8 cellular contexts compared by ENCODE assay signal in genomic region chr14:21868442-21869046, GRCh38.
A peak's percentile ranks its signal among the peaks of the same experiment; 100 is the strongest.
DNase-seq lines count a peak whose midpoint lies in the region; ATAC-seq lines count a peak whose summit lies in the region.

No MANE protein-coding gene starts in this region.

- H3K9me3 ChIP-seq in iPS DF 6.9 (ENCODE audit: control insufficient read depth, insufficient read depth, low read length) = no peaks in the 10 kb centered on the region

- H3K4me3 Mint-ChIP-seq in activated naive CD8-positive, alpha-beta T cell treated with anti-CD3 and anti-CD28 coated beads for 36 hours = peak overlapping the region; percentile 72

- peak; percentile 12 for DNase-seq in AG20443 (ENCODE audit: low spot score)
- peak; percentile 34 for DNase-seq in HuH-7 (ENCODE audit: low spot score)
- DNase-seq in T follicular helper cell (ENCODE audit: low read depth) = peak; percentile 67
- DNase-seq in activated naive CD8-positive, alpha-beta T cell treated with anti-CD3 and anti-CD28 coated beads for 36 hours = peak; percentile 75
- DNase-seq in iPS DF 6.9 (ENCODE audit: low read depth, low spot score) = peak; percentile 66
- DNase-seq in stimulated activated CD4-positive, alpha-beta T cell treated with anti-CD3 and anti-CD28 coated beads, Interleukin-1b, Interleukin-23, amount 100 ng/mL, for 1 hour (ENCODE audit: low read depth in 2 of 2) = peak; percentile 41 to 61

- no peaks in the 10 kb centered on the region for H3K27me3 Mint-ChIP-seq in activated naive CD8-positive, alpha-beta T cell treated with anti-CD3 and anti-CD28 coated beads for 36 hours

- no peak overlapping the region for H3K27ac ChIP-seq in iPS DF 6.9 (ENCODE audit: low read length)

- H3K36me3 ChIP-seq in iPS DF 6.9 (ENCODE audit: control insufficient read depth, insufficient read depth, low read length) = no peaks in the 10 kb centered on the region

- no peaks in the 10 kb centered on the region for H3K4me1 ChIP-seq in iPS DF 6.9 (ENCODE audit: control insufficient read depth, insufficient read depth, low read length)

- no CpG with 5 or more reads among the region's 2 CpGs for WGBS in iPS DF 6.9 (ENCODE audit: insufficient coverage, insufficient read length)

- H3K9me3 Mint-ChIP-seq in activated naive CD8-positive, alpha-beta T cell treated with anti-CD3 and anti-CD28 coated beads for 36 hours = peaks cover 2% of the 10 kb centered on the region

- H3K4me1 Mint-ChIP-seq in activated naive CD8-positive, alpha-beta T cell treated with anti-CD3 and anti-CD28 coated beads for 36 hours = peaks cover 28% of the 10 kb centered on the region

- H3K36me3 Mint-ChIP-seq in activated naive CD8-positive, alpha-beta T cell treated with anti-CD3 and anti-CD28 coated beads for 36 hours = peaks cover 11% of the 10 kb centered on the region

- H3K27ac Mint-ChIP-seq in activated naive CD8-positive, alpha-beta T cell treated with anti-CD3 and anti-CD28 coated beads for 36 hours = peak overlapping the region; percentile 71

- H3K27me3 ChIP-seq in iPS DF 6.9 (ENCODE audit: control insufficient read depth, insufficient read depth, low read length) = no peaks in the 10 kb centered on the region

- ATAC-seq in GM18867 (IDR thresholded peaks at IDR 0.05; ENCODE audit: unreplicated experiment) (peak; percentile 89), GM21717 (IDR thresholded peaks at IDR 0.05; ENCODE audit: unreplicated experiment) (no peak)

- no peak overlapping the region for H3K4me3 ChIP-seq in iPS DF 6.9 (ENCODE audit: low read length)

Comparison
In these comparisons a context has a peak if more than half of its experiments do, and no peak if none do; other contexts are left out.
1. DNase-seq: peak in every context shown above with its lines; median percentile 75 in activated naive CD8-positive, alpha-beta T cell treated with anti-CD3 and anti-CD28 coated beads for 36 hours; 67 in T follicular helper cell; 66 in iPS DF 6.9; 51 in stimulated activated CD4-positive, alpha-beta T cell treated with anti-CD3 and anti-CD28 coated beads, Interleukin-1b, Interleukin-23, amount 100 ng/mL, for 1 hour; 34 in HuH-7; 12 in AG20443.